8 cellular contexts compared by ENCODE assay signal in genomic region chr12:89349814-89350213, GRCh38. TPM values are rescaled to one million over a fixed set of nuclear protein-coding genes. Genes with fewer than 3 reads are reported as not detected.
DNase-seq lines count a peak whose midpoint lies in the region; ATAC-seq, FAIRE-seq and TF ChIP-seq lines count a peak whose summit lies in the region.

No MANE protein-coding gene starts in this region.

- TF ChIP-seq CTCF in chondrocyte (IDR thresholded peaks at IDR 0.05) (no peak), GM13977 (IDR thresholded peaks at IDR 0.05; ENCODE audit: extremely low read depth, insufficient read depth, missing control alignments) (no peak)

- ATAC-seq in GM19455 (IDR thresholded peaks at IDR 0.05; ENCODE audit: unreplicated experiment) = no peak

- peak overlapping the region; percentile 85 for H3K4me3 Mint-ChIP-seq in chondrocyte (ENCODE audit: unreplicated experiment)

- no peak for FAIRE-seq in urothelium cell line (lab: Jason Lieb, UNC)

- H3K27me3 Mint-ChIP-seq in chondrocyte (ENCODE audit: low read depth) = no peaks in the 10 kb centered on the region

- peak; percentile 28 to 64 for DNase-seq in NCI-H526 (lab: John Stamatoyannopoulos, UW)
- no peak for DNase-seq in NCI-H526 treated with DMSO at 0.1 percent for 48 hours (lab: John Stamatoyannopoulos, UW)
- peak; percentile 38 for DNase-seq in NCI-H345 (lab: John Stamatoyannopoulos, UW)
- no peak for DNase-seq in chondrocyte (ENCODE audit: low spot score)
- DNase-seq in lung microvascular endothelial cell (ENCODE audit: low read depth in 2 of 2) = peak; percentile 89 to 90
- peak; percentile 12 for DNase-seq in urothelium cell line (ENCODE audit: low spot score)
- no peak for DNase-seq in GM13977 (ENCODE audit: low spot score)

- H3K27ac Mint-ChIP-seq in chondrocyte (ENCODE audit: unreplicated experiment) = peak overlapping the region; percentile 36

- no peaks in the 10 kb centered on the region for H3K36me3 Mint-ChIP-seq in chondrocyte (ENCODE audit: low read depth)

- no peaks in the 10 kb centered on the region for H3K9me3 Mint-ChIP-seq in chondrocyte (ENCODE audit: low read depth)

- H3K4me1 Mint-ChIP-seq in chondrocyte (ENCODE audit: low read depth) = peaks cover 53% of the 10 kb centered on the region

- in situ Hi-C loops in GM13977 (cut with MboI; ENCODE audit: low pct_unique_long_range_greater_than_20kb, low sequenced_read_pairs, unreplicated experiment) = no loop called here

RNA-seq across cellular contexts. Expression of gene DUSP6, which starts 2.5 kb away (rescaled TPM):
- total RNA-seq in chondrocyte (5.9 to 9.9 TPM (median 8.3 TPM) in 3 replicates), lung microvascular endothelial cell (237 and 293 TPM in 2 replicates)

Comparison
In these comparisons a context has a peak if more than half of its experiments do, and no peak if none do; other contexts are left out.
1. DNase-seq: peak in NCI-H526 (2 of 2), NCI-H345 (single experiment), lung microvascular endothelial cell (2 of 2) and urothelium cell line (single experiment); none in NCI-H526 treated with DMSO at 0.1 percent for 48 hours (single experiment), chondrocyte (single experiment) and GM13977 (single experiment).
2. RNA of gene DUSP6, which starts 2.5 kb away (total RNA-seq): 237 to 293 TPM in lung microvascular endothelial cell; 5.9 to 9.9 TPM in chondrocyte; every median in the first group is over 10 times any median in the second.